ENCODE assay signal across 8 cellular contexts in genomic region chr1:26692211-26692792, GRCh38. TPM values are rescaled to one million over a fixed set of nuclear protein-coding genes. Genes with fewer than 3 reads are reported as not detected.
DNase-seq lines count a peak whose midpoint lies in the region; ATAC-seq and TF ChIP-seq lines count a peak whose summit lies in the region.

No MANE protein-coding gene starts in this region.

- peak overlapping the region; percentile 50 to 87 (median 64) for H3K4me3 ChIP-seq in fibroblast of lung (replicated peaks in 1 of 4; ENCODE audit: control extremely low read depth in 1 of 4, insufficient read depth in 1 of 4, low read depth in 3 of 4, low read length in 4 of 4)

- peaks cover 10% of the 10 kb centered on the region for H3K4me1 Mint-ChIP-seq in activated T-helper 17 cell treated with anti-CD3 and anti-CD28 coated beads, Interleukin-2, amount 50 U/mL, for 72 hours
- peaks cover 25 to 41% (median 40%) of the 10 kb centered on the region in 3 donors for H3K4me1 Mint-ChIP-seq in naive B cell

- peak overlapping the region; percentile 100 for H3K27ac ChIP-seq in 22Rv1
- peak overlapping the region; percentile 87 for H3K27ac ChIP-seq in fibroblast of lung (ENCODE audit: insufficient read depth, low read length)

- no peaks in the 10 kb centered on the region for H4K20me1 ChIP-seq in fibroblast of lung (ENCODE audit: control insufficient read depth, extremely low read depth, insufficient read depth, low read length)

- peaks cover 5% of the 10 kb centered on the region for H3K36me3 Mint-ChIP-seq in activated T-helper 17 cell treated with anti-CD3 and anti-CD28 coated beads, Interleukin-2, amount 50 U/mL, for 72 hours (ENCODE audit: low read depth)
- no peaks in the 10 kb centered on the region for H3K36me3 Mint-ChIP-seq in naive B cell

- no peaks in the 10 kb centered on the region for H3K27me3 Mint-ChIP-seq in activated T-helper 17 cell treated with anti-CD3 and anti-CD28 coated beads, Interleukin-2, amount 50 U/mL, for 72 hours
- H3K27me3 Mint-ChIP-seq in naive B cell = no peaks in the 10 kb centered on the region

- peak overlapping the region; percentile 60 for H2AFZ ChIP-seq in fibroblast of lung (ENCODE audit: low read length)

- H3K4me1 ChIP-seq in fibroblast of lung (ENCODE audit: control insufficient read depth, extremely low read depth, insufficient read depth, low read length) = peaks cover 17% of the 10 kb centered on the region

- H3K9me3 ChIP-seq in fibroblast of lung (ENCODE audit: control insufficient read depth, insufficient read depth, low read depth, low read length) = no peaks in the 10 kb centered on the region

- peak overlapping the region; percentile 56 for H3K9ac ChIP-seq in fibroblast of lung (ENCODE audit: insufficient read depth, low read length)

- peaks cover 13% of the 10 kb centered on the region for H3K79me2 ChIP-seq in fibroblast of lung (ENCODE audit: control insufficient read depth, insufficient read depth, low read length)

- no peaks in the 10 kb centered on the region for H3K27me3 ChIP-seq in fibroblast of lung (ENCODE audit: control insufficient read depth, insufficient read depth, low read length)

- ATAC-seq in GM18511 (IDR thresholded peaks at IDR 0.05; ENCODE audit: unreplicated experiment) = peak; percentile 44
- peak; percentile 52 for ATAC-seq in activated T-helper 17 cell treated with anti-CD3 and anti-CD28 coated beads, Interleukin-2, amount 50 U/mL, for 72 hours (replicated peaks)
- ATAC-seq in naive B cell (ENCODE audit: low read depth in 2 of 2) = peak; percentile 40 to 44

- DNase-seq in Kasumi-1 (lab: John Stamatoyannopoulos, UW) = peak; percentile 97 to 98
- peak; percentile 97 for DNase-seq in RPMI8226
- DNase-seq in fibroblast of lung (ENCODE audit: low read depth in 2 of 2) = peak; percentile 95 to 97
- peak; percentile 81 for DNase-seq in naive B cell
- DNase-seq in stimulated activated CD8-positive, alpha-beta memory T cell treated with anti-CD3 and anti-CD28 coated beads, Interleukin-7, amount 100 ng/mL, for 4 hours (ENCODE audit: low read depth in 2 of 2) = peak; percentile 66 to 67

- no peaks in the 10 kb centered on the region for H3K9me3 Mint-ChIP-seq in activated T-helper 17 cell treated with anti-CD3 and anti-CD28 coated beads, Interleukin-2, amount 50 U/mL, for 72 hours
- no peaks in the 10 kb centered on the region for H3K9me3 Mint-ChIP-seq in naive B cell

- H3K4me2 ChIP-seq in fibroblast of lung (ENCODE audit: extremely low read depth, insufficient read depth, low read length) = peak overlapping the region; percentile 80

- TF ChIP-seq CTCF in 22Rv1 (IDR thresholded peaks at IDR 0.05) (peak; percentile 37), fibroblast of lung (conservative IDR thresholded peaks at IDR 0.05 in 1 of 2, IDR thresholded peaks at IDR 0.05 in 1 of 2; ENCODE audit: low read depth in 1 of 2, low read length in 2 of 2) (peak; percentile 12 to 30)

- H3K36me3 ChIP-seq in fibroblast of lung (ENCODE audit: control insufficient read depth, insufficient read depth, low read length) = no peaks in the 10 kb centered on the region

- peak overlapping the region; percentile 90 for H3K4me3 Mint-ChIP-seq in activated T-helper 17 cell treated with anti-CD3 and anti-CD28 coated beads, Interleukin-2, amount 50 U/mL, for 72 hours
- H3K4me3 Mint-ChIP-seq in naive B cell = peak overlapping the region in 7 of 8 donors; percentile 92 to 99 (median 96)

- H3K27ac Mint-ChIP-seq in activated T-helper 17 cell treated with anti-CD3 and anti-CD28 coated beads, Interleukin-2, amount 50 U/mL, for 72 hours = peak overlapping the region; percentile 85
- peak overlapping the region; percentile 82 to 98 (median 93) for H3K27ac Mint-ChIP-seq in naive B cell

RNA-seq across cellular contexts. Expression of gene ARID1A, which starts 3.5 kb away (rescaled TPM):
- total RNA-seq in activated T-helper 17 cell treated with anti-CD3 and anti-CD28 coated beads, Interleukin-2, amount 50 U/mL, for 72 hours = 10 to 100 TPM; 72.5 to 83.4 TPM
- total RNA-seq in fibroblast of lung = 10.3 and 16.0 TPM in 2 replicates
- 12.9 and 18.0 TPM in 2 replicates for polyA plus RNA-seq in fibroblast of lung
- polyA plus RNA-seq in fibroblast of lung (2012) = 24.5 and 29.0 TPM in 2 replicates
- 97.0 and 130 TPM in 2 replicates for polyA minus RNA-seq in fibroblast of lung (ENCODE audit: low replicate concordance)
- polyA plus RNA-seq in naive B cell (ENCODE audit: low read depth in 6 of 6) = 10 to 100 TPM in 5 of 6 donors, 1 to 10 TPM in 1; 8.8 to 38.2 (median 18.9) TPM

Comparison
In these comparisons a context has a peak if more than half of its experiments do, and no peak if none do; other contexts are left out.
1. Peak in every context shown above with its lines: DNase-seq, ATAC-seq, H3K4me3 ChIP-seq and H3K27ac ChIP-seq.